Comparison of ENCODE assay signal across 21 cellular contexts in genomic region chr19:55423225-55423967, GRCh38. TPM values are rescaled to one million over a fixed set of nuclear protein-coding genes. Genes with fewer than 3 reads are reported as not detected.
"Had no signal": no experiment of that assay in that cellular context is flagged by ENCODE, and none has a peak within 500 bp of the region (broad histone marks: within the 10 kb centered on the region; RNA-seq: fewer than 3 reads in every experiment).

No MANE protein-coding gene starts in this region.

- H3K9me3 ChIP-seq: ovary, prostate gland, right atrium auricular region, thyroid gland, upper lobe of right lung had no signal

- H3K27ac Mint-ChIP-seq: activated CD4-positive, alpha-beta memory T cell treated with anti-CD3 and anti-CD28 coated beads for 36 hours; activated naive CD4-positive, alpha-beta T cell treated with anti-CD3 and anti-CD28 coated beads for 36 hours; activated T-cell treated with anti-CD3 and anti-CD28 coated beads, Interleukin-2, amount 50 U/mL, for 72 hours; dendritic cell treated with granulocyte-macrophage colony-stimulating factor and Interleukin-4, amounts not matched to agents 40 ng/mL and 50 ng/mL, for 4 days; mesothelial cell of epicardium; naive thymus-derived CD8-positive, alpha-beta T cell; T-helper 1 cell treated with Interleukin-12 subunit alpha and Interleukin-12 subunit beta and Interleukin-4 antibody, amounts not matched to agents 30 μg/mL and 1 μg/mL, for 36 hours had no signal

- H3K9me3 Mint-ChIP-seq: activated CD4-positive, alpha-beta memory T cell treated with anti-CD3 and anti-CD28 coated beads for 36 hours; activated naive CD4-positive, alpha-beta T cell treated with anti-CD3 and anti-CD28 coated beads for 36 hours; activated T-cell treated with anti-CD3 and anti-CD28 coated beads, Interleukin-2, amount 50 U/mL, for 72 hours; dendritic cell treated with granulocyte-macrophage colony-stimulating factor and Interleukin-4, amounts not matched to agents 40 ng/mL and 50 ng/mL, for 4 days; mesothelial cell of epicardium; naive thymus-derived CD8-positive, alpha-beta T cell; T-helper 1 cell treated with Interleukin-12 subunit alpha and Interleukin-12 subunit beta and Interleukin-4 antibody, amounts not matched to agents 30 μg/mL and 1 μg/mL, for 36 hours had no signal

- H3K4me1 ChIP-seq: prostate gland, right atrium auricular region, thyroid gland, upper lobe of right lung had no signal

- H3K4me3 ChIP-seq: ovary, prostate gland, right atrium auricular region, thyroid gland, upper lobe of right lung had no signal

- H3K36me3 Mint-ChIP-seq: activated CD4-positive, alpha-beta memory T cell treated with anti-CD3 and anti-CD28 coated beads for 36 hours; mesothelial cell of epicardium; naive thymus-derived CD8-positive, alpha-beta T cell had no signal

- DNase-seq: activated CD4-positive, alpha-beta memory T cell treated with anti-CD3 and anti-CD28 coated beads for 36 hours; activated CD4-positive, alpha-beta T cell treated with anti-CD3 and anti-CD28 coated beads for 48 hours; activated effector memory CD4-positive, alpha-beta T cell treated with Interleukin-2 at 50 U/mL for 16 hours; activated naive CD4-positive, alpha-beta T cell treated with anti-CD3 and anti-CD28 coated beads for 36 hours; activated T-cell treated with anti-CD3 and anti-CD28 coated beads, Interleukin-2, amount 50 U/mL, for 72 hours; effector CD8-positive, alpha-beta T cell; left ventricle myocardium superior; mammary epithelial cell; naive thymus-derived CD8-positive, alpha-beta T cell; ovary; stimulated activated CD4-positive, alpha-beta T cell treated with anti-CD3 and anti-CD28 coated beads, Interleukin-4, amount 100 ng/mL, for 24 hours; stimulated activated naive CD4-positive, alpha-beta T cell treated with Interleukin-2 at 50 U/mL for 16 hours; thyroid gland; upper lobe of right lung had no signal

- H3K4me1 Mint-ChIP-seq: mesothelial cell of epicardium had no signal

- H3K27me3 ChIP-seq: ovary, right atrium auricular region, thyroid gland had no signal

- FAIRE-seq: frontal cortex had no signal

- H3K4me3 Mint-ChIP-seq: activated CD4-positive, alpha-beta memory T cell treated with anti-CD3 and anti-CD28 coated beads for 36 hours; activated naive CD4-positive, alpha-beta T cell treated with anti-CD3 and anti-CD28 coated beads for 36 hours; activated T-cell treated with anti-CD3 and anti-CD28 coated beads, Interleukin-2, amount 50 U/mL, for 72 hours; dendritic cell treated with granulocyte-macrophage colony-stimulating factor and Interleukin-4, amounts not matched to agents 40 ng/mL and 50 ng/mL, for 4 days; mesothelial cell of epicardium; naive thymus-derived CD8-positive, alpha-beta T cell; T-helper 1 cell treated with Interleukin-12 subunit alpha and Interleukin-12 subunit beta and Interleukin-4 antibody, amounts not matched to agents 30 μg/mL and 1 μg/mL, for 36 hours had no signal

- H3K36me3 ChIP-seq: ovary, prostate gland, right atrium auricular region, thyroid gland, upper lobe of right lung had no signal

- H3K27ac ChIP-seq: ovary, prostate gland, right atrium auricular region, thyroid gland, upper lobe of right lung had no signal

RNA-seq across cellular contexts. Expression of gene SHISA7, which starts 19.7 kb away (rescaled TPM):
- total RNA-seq: activated CD4-positive, alpha-beta memory T cell treated with anti-CD3 and anti-CD28 coated beads for 36 hours; activated naive CD4-positive, alpha-beta T cell treated with anti-CD3 and anti-CD28 coated beads for 36 hours; chondrocyte; left ventricle myocardium superior; naive thymus-derived CD8-positive, alpha-beta T cell; ovary; prostate gland; right atrium auricular region; thyroid gland; upper lobe of right lung had no signal
- polyA plus RNA-seq: mammary epithelial cell; naive thymus-derived CD8-positive, alpha-beta T cell; ovary had no signal
